ENCODE assay signal across 8 cellular contexts in genomic region chr15:34437687-34438086, GRCh38. TPM values are rescaled to one million over a fixed set of nuclear protein-coding genes. Genes with fewer than 3 reads are reported as not detected.
DNase-seq lines count a peak whose midpoint lies in the region; ATAC-seq, FAIRE-seq and TF ChIP-seq lines count a peak whose summit lies in the region.

A gene with protein sequence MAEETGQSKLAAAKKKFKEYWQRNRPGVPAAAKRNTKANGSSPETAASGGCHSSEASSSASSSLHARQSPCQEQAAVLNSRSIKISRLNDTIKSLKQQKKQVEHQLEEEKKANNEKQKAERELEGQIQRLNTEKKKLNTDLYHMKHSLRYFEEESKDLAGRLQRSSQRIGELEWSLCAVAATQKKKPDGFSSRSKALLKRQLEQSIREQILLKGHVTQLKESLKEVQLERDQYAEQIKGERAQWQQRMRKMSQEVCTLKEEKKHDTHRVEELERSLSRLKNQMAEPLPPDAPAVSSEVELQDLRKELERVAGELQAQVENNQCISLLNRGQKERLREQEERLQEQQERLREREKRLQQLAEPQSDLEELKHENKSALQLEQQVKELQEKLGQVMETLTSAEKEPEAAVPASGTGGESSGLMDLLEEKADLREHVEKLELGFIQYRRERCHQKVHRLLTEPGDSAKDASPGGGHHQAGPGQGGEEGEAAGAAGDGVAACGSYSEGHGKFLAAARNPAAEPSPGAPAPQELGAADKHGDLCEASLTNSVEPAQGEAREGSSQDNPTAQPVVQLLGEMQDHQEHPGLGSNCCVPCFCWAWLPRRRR (minus strand): TSS chr15:34437808. CDS start chr15:34389691, 48,117 bp downstream.

- peak; percentile 58 for TF ChIP-seq POLR2A in GM12891 (IDR thresholded peaks at IDR 0.05; ENCODE audit: low read depth, low read length)

- peak; percentile 94 for FAIRE-seq in GM12891 (lab: Jason Lieb, UNC)

- peak; percentile 63 for ATAC-seq in HG02938 (IDR thresholded peaks at IDR 0.05; ENCODE audit: unreplicated experiment)

- DNase-seq in GM12891 (ENCODE audit: insufficient read length, low spot score), result peak; percentile 77
- peak; percentile 8 for DNase-seq in NCI-H2196 treated with DMSO at 0.1 percent for 48 hours (lab: John Stamatoyannopoulos, UW; ENCODE audit: unreplicated experiment)
- peak; percentile 84 to 89 for DNase-seq in activated CD4-positive, alpha-beta T cell treated with anti-CD3 and anti-CD28 coated beads, Interleukin-2, amount 50 U/mL, for 48 hours
- peak; percentile 76 for DNase-seq in ecto neural progenitor cell (ENCODE audit: low spot score)
- peak; percentile 75 to 83 for DNase-seq in lung microvascular endothelial cell (ENCODE audit: low read depth in 2 of 2)
- peak; percentile 75 to 83 (median 83) for DNase-seq in stimulated activated CD4-positive, alpha-beta T cell treated with anti-CD3 and anti-CD28 coated beads, TNF-alpha, amount 100 ng/mL, for 4 hours (ENCODE audit: low read depth in 3 of 3)
- no peak for DNase-seq in DMS153 treated with DMSO at 0.1 percent for 48 hours (lab: John Stamatoyannopoulos, UW; ENCODE audit: unreplicated experiment)

TF ChIP-seq in GM12891, 5 proteins besides CTCF, POLR2A, EP300 and RAD21:
- TF ChIP-seq POLR2AphosphoS5 (IDR thresholded peaks at IDR 0.05; ENCODE audit: low read depth, low read length), result 0 out of 2 replicates have a peak, but pooled peaks have one; percentile 41
- TF ChIP-seq PAX5 (IDR thresholded peaks at IDR 0.05; ENCODE audit: insufficient read depth, low read length, severe bottlenecking), result no peak
- TF ChIP-seq TAF1 (IDR thresholded peaks at IDR 0.05; ENCODE audit: low read depth, low read length), result peak; percentile 47; the same call in 1 of the 2 replicates

RNA-seq across cellular contexts. Expression of the gene that starts here (rescaled TPM):
- polyA plus RNA-seq in GM12891 (2012; ENCODE audit: low read depth, missing spikeins), result 183 TPM
- total RNA-seq in lung microvascular endothelial cell, result 0.40 and 2.0 TPM in 2 replicates
